ENCODE assay signal across 10 cellular contexts in genomic region chr4:158782539-158783360, GRCh38. TPM values are rescaled to one million over a fixed set of nuclear protein-coding genes. Genes with fewer than 3 reads are reported as not detected.
A peak's percentile ranks its signal among the peaks of the same experiment; 100 is the strongest.
DNase-seq lines count a peak whose midpoint lies in the region; ATAC-seq and TF ChIP-seq lines count a peak whose summit lies in the region.
"Had no signal": no experiment of that assay in that cellular context is flagged by ENCODE, and none has a peak within 500 bp of the region (broad histone marks: within the 10 kb centered on the region; RNA-seq: fewer than 3 reads in every experiment).

No MANE protein-coding gene starts in this region.

- H3K9me3 Mint-ChIP-seq in CD4-positive, alpha-beta memory T cell = no peaks in the 10 kb centered on the region

- DNase-seq in coronary artery (ENCODE audit: low spot score) = no peak
- DNase-seq in osteoblast (ENCODE audit: insufficient read length, low spot score, missing footprints) = no peak
- DNase-seq in NCI-H1436 (lab: John Stamatoyannopoulos, UW) = no peak
- DNase-seq in NCI-H187 (lab: John Stamatoyannopoulos, UW) = no peak
- DNase-seq in CD4-positive, alpha-beta memory T cell = no peak
- DNase-seq: activated gamma-delta T cell, NCI-H1930 had no signal

- peak overlapping the region in 2 of 7 donors; percentile 4 to 43 for H3K27ac Mint-ChIP-seq in CD4-positive, alpha-beta memory T cell

- peaks cover 50% of the 10 kb centered on the region for H3K4me1 ChIP-seq in osteoblast (ENCODE audit: insufficient read depth, low read length)
- H3K4me1 ChIP-seq in CD4-positive, alpha-beta memory T cell (ENCODE audit: insufficient read depth, low read length) = peaks cover 17% of the 10 kb centered on the region

- POLR2A ChIA-PET in CD4-positive, alpha-beta memory T cell (lab: Charles Lee; ENCODE audit: partially characterized antibody) = interaction anchor here (1.1 kb wide), 1 partner anchor 13 kb away, joined by 3 read pairs; no protein-coding TSS in a partner anchor

- H3K79me2 ChIP-seq in osteoblast (ENCODE audit: insufficient read depth, low read length) = peaks cover 94% of the 10 kb centered on the region

- no peaks in the 10 kb centered on the region for H3K27me3 Mint-ChIP-seq in CD4-positive, alpha-beta memory T cell

- peak; percentile 58 for ATAC-seq in GM18861 (IDR thresholded peaks at IDR 0.05; ENCODE audit: unreplicated experiment)
- peak; percentile 43 for ATAC-seq in HG03439 (IDR thresholded peaks at IDR 0.05; ENCODE audit: unreplicated experiment)
- ATAC-seq in GM18502 (IDR thresholded peaks at IDR 0.05; ENCODE audit: poor library complexity, unreplicated experiment) = no peak

- H3K4me2 ChIP-seq in osteoblast (ENCODE audit: insufficient read depth, low read length) = peak overlapping the region; percentile 79

- TF ChIP-seq CTCF in coronary artery (IDR thresholded peaks at IDR 0.05) (no peak), osteoblast (IDR thresholded peaks at IDR 0.05; ENCODE audit: extremely low read depth, low read depth, low read length) (no peak)

- no peaks in the 10 kb centered on the region for H3K27me3 ChIP-seq in osteoblast (ENCODE audit: insufficient read depth, low read length)
- no peaks in the 10 kb centered on the region for H3K27me3 ChIP-seq in CD4-positive, alpha-beta memory T cell (ENCODE audit: insufficient read depth, low read length)

- intact Hi-C loops in CD4-positive, alpha-beta memory T cell (cut with micrococcal nuclease) = no loop called here

- H3K9me3 ChIP-seq in osteoblast (ENCODE audit: low read depth, low read length) = no peaks in the 10 kb centered on the region
- H3K9me3 ChIP-seq in CD4-positive, alpha-beta memory T cell (ENCODE audit: control insufficient read depth in 1 of 2, low read length in 2 of 2) = no peaks in the 10 kb centered on the region

- H3K4me3 ChIP-seq in coronary artery (peak overlapping the region; percentile 27), osteoblast (ENCODE audit: insufficient read depth, low read length) (peak overlapping the region; percentile 53)
- H3K4me3 ChIP-seq in CD4-positive, alpha-beta memory T cell (ENCODE audit: low read length in 2 of 2) = no peak overlapping the region

- H3K27ac ChIP-seq in coronary artery (peak overlapping the region in 1 of 2 donors; percentile 44), osteoblast (ENCODE audit: low read depth, low read length) (peak overlapping the region; percentile 96)
- no peak overlapping the region for H3K27ac ChIP-seq in CD4-positive, alpha-beta memory T cell (ENCODE audit: low read depth, low read length)

- H3K36me3 ChIP-seq in osteoblast (ENCODE audit: insufficient read depth, low read length) = no peaks in the 10 kb centered on the region
- no peaks in the 10 kb centered on the region for H3K36me3 ChIP-seq in CD4-positive, alpha-beta memory T cell (ENCODE audit: insufficient read depth, low read length)

- peaks cover 5% of the 10 kb centered on the region for H4K20me1 ChIP-seq in osteoblast (ENCODE audit: insufficient read depth, low read length)

- H3K4me3 Mint-ChIP-seq in CD4-positive, alpha-beta memory T cell = no peak overlapping the region

- no peaks in the 10 kb centered on the region for H3K36me3 Mint-ChIP-seq in CD4-positive, alpha-beta memory T cell

- CTCF ChIA-PET in CD4-positive, alpha-beta memory T cell (lab: Charles Lee; ENCODE audit: partially characterized antibody) = interaction anchor here (1.2 to 3.9 kb wide), 2 partner anchors 70 to 74 kb away, joined by 3 to 16 read pairs; no protein-coding TSS in a partner anchor

- peaks cover 20 to 41% (median 27%) of the 10 kb centered on the region in 4 donors for H3K4me1 Mint-ChIP-seq in CD4-positive, alpha-beta memory T cell

- H2AFZ ChIP-seq in osteoblast (ENCODE audit: low read length) = no peak overlapping the region

RNA-seq across cellular contexts. Expression of gene FNIP2, which starts 13.9 kb away (rescaled TPM):
- 73.4 and 78.9 TPM in 2 replicates for total RNA-seq in osteoblast
- 1 to 10 TPM; 8.1 to 9.4 TPM for total RNA-seq in CD4-positive, alpha-beta memory T cell
- polyA plus RNA-seq in CD4-positive, alpha-beta memory T cell = 1 to 10 TPM; 2.4 to 4.7 TPM

RNA-seq across cellular contexts. Expression of gene PPID, which starts 59.6 kb away (rescaled TPM):
- total RNA-seq in osteoblast = 19.2 and 21.4 TPM in 2 replicates
- total RNA-seq in CD4-positive, alpha-beta memory T cell = 10 to 100 TPM; 30.2 to 32.0 TPM
- 10 to 100 TPM; 49.4 to 54.8 TPM for polyA plus RNA-seq in CD4-positive, alpha-beta memory T cell

Comparison
In these comparisons a context has a peak if more than half of its experiments do, and no peak if none do; other contexts are left out.
1. H3K4me3 ChIP-seq: peak in coronary artery (single experiment) and osteoblast (single experiment); none in CD4-positive, alpha-beta memory T cell (0 of 2).